Comparison of ENCODE assay signal across 8 cellular contexts in the genomic region with DNA sequence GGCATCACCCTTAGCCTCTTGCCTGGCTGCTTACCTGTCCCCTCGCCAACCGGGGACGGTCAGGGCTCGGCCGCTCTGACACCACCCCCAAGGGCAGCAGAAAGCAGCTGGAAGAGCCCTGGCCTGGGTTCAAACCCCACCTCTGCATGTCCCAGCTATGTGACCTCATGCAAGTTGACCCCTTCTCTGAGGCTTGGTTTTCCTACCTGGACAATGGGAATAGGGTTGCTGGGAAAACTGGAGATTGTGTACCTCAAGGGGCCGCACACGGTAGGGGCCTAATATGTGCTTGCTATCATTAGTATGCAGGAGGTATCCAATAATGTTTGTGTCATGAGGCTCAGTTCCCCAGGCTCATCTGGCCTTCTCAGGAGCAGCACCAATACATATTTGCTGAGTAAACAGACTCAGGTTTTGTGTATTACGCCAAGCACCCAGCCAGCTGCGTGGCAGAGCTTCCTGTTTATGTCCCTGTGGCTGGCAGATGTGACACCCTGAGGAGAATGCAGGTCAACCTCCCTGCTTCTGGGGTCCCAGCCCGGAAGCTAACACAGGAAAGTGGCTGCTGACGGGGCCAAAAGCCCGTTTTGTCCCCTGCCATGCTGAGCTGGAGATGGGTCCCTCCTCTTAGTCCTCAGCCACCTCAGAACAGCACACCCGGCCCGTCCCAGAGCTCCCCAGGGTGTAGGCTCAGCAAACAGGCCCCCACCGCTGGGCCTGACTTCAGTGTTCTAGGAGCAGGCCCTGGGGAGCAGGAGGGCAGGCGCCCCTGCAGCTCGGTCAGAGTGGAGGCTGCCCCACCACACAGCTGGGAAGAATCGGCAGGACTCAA. TPM values are rescaled to one million over a fixed set of nuclear protein-coding genes. Genes with fewer than 3 reads are reported as not detected.
DNase-seq lines count a peak whose midpoint lies in the region; ATAC-seq and TF ChIP-seq lines count a peak whose summit lies in the region.

No MANE protein-coding gene starts in this region.

- POLR2A ChIA-PET in CD8-positive, alpha-beta memory T cell (lab: Charles Lee): interaction anchor here (0.6 to 3.0 kb wide), 11 partner anchors 9 to 516 kb away, joined by 3 to 54 read pairs (median 4); partner anchors contain the start of gene PLXND1

- no peaks in the 10 kb centered on the region for H3K9me3 Mint-ChIP-seq in CD8-positive, alpha-beta memory T cell
- H3K9me3 Mint-ChIP-seq in activated T-cell treated with anti-CD3 and anti-CD28 coated beads, Interleukin-2, amount 50 U/mL, for 72 hours: no peaks in the 10 kb centered on the region

- peaks cover 0 to 17% (median 4%) of the 10 kb centered on the region in 3 donors for H3K36me3 Mint-ChIP-seq in CD8-positive, alpha-beta memory T cell
- H3K36me3 Mint-ChIP-seq in activated T-cell treated with anti-CD3 and anti-CD28 coated beads, Interleukin-2, amount 50 U/mL, for 72 hours (ENCODE audit: insufficient read depth in 2 of 2): no peaks in the 10 kb centered on the region

- H3K9me3 ChIP-seq in CD8-positive, alpha-beta memory T cell (ENCODE audit: low read length): no peaks in the 10 kb centered on the region
- no peaks in the 10 kb centered on the region for H3K9me3 ChIP-seq in left lung

- H3K27me3 Mint-ChIP-seq in CD8-positive, alpha-beta memory T cell: no peaks in the 10 kb centered on the region
- H3K27me3 Mint-ChIP-seq in activated T-cell treated with anti-CD3 and anti-CD28 coated beads, Interleukin-2, amount 50 U/mL, for 72 hours (ENCODE audit: low read depth): no peaks in the 10 kb centered on the region

- intact Hi-C loops in left lung (cut with DNase I): no loop called here

- DNase-seq in CD8-positive, alpha-beta memory T cell: peak; percentile 69 to 92 (median 83)
- DNase-seq in NCI-H345 treated with DMSO at 0.1 percent for 48 hours (lab: John Stamatoyannopoulos, UW; ENCODE audit: unreplicated experiment) (peak; percentile 37), left lung (peak in 1 of 2 donors; percentile 71), NCI-H446 treated with DMSO at 0.1 percent for 48 hours (lab: John Stamatoyannopoulos, UW) (no peak)
- peak; percentile 33 to 58 for DNase-seq in activated T-cell treated with anti-CD3 and anti-CD28 coated beads, Interleukin-2, amount 50 U/mL, for 72 hours

- CTCF ChIA-PET in CD8-positive, alpha-beta memory T cell (lab: Charles Lee): interaction anchor here (0.9 to 2.6 kb wide), 12 partner anchors 9 to 86 kb away, joined by 3 to 21 read pairs (median 4); partner anchors contain the start of gene PLXND1

- no peak for TF ChIP-seq CTCF in left lung (IDR thresholded peaks at IDR 0.05)

- peak overlapping the region; percentile 16 for H3K27ac ChIP-seq in CD8-positive, alpha-beta memory T cell (ENCODE audit: low read depth, low read length)
- H3K27ac ChIP-seq in left lung (peak overlapping the region; percentile 56 to 77), temporal lobe (ENCODE audit: low read depth, low read length) (peak overlapping the region; percentile 19)

- no peaks in the 10 kb centered on the region for H3K27me3 ChIP-seq in CD8-positive, alpha-beta memory T cell (ENCODE audit: insufficient read depth, low read length, poor library complexity, severe bottlenecking)
- H3K27me3 ChIP-seq in left lung: no peaks in the 10 kb centered on the region

- H3K4me3 Mint-ChIP-seq in CD8-positive, alpha-beta memory T cell: peak overlapping the region; percentile 50 to 86 (median 68)
- H3K4me3 Mint-ChIP-seq in activated T-cell treated with anti-CD3 and anti-CD28 coated beads, Interleukin-2, amount 50 U/mL, for 72 hours: peak overlapping the region in 1 of 2 donors; percentile 9

- no peaks in the 10 kb centered on the region for H3K36me3 ChIP-seq in CD8-positive, alpha-beta memory T cell (ENCODE audit: insufficient read depth, low read length)
- peaks cover 0 to 80% of the 10 kb centered on the region in 2 donors for H3K36me3 ChIP-seq in left lung

- ATAC-seq in GM21723 (IDR thresholded peaks at IDR 0.05; ENCODE audit: unreplicated experiment) (peak; percentile 51), left lung (peak; percentile 35), GM21360 (IDR thresholded peaks at IDR 0.05; ENCODE audit: unreplicated experiment) (no peak)
- peak; percentile 67 to 82 for ATAC-seq in activated T-cell treated with anti-CD3 and anti-CD28 coated beads, Interleukin-2, amount 50 U/mL, for 72 hours (replicated peaks in 1 of 2)

- H3K4me1 Mint-ChIP-seq in CD8-positive, alpha-beta memory T cell: peaks cover 57 to 77% (median 61%) of the 10 kb centered on the region in 3 donors
- peaks cover 19% of the 10 kb centered on the region for H3K4me1 Mint-ChIP-seq in activated T-cell treated with anti-CD3 and anti-CD28 coated beads, Interleukin-2, amount 50 U/mL, for 72 hours (ENCODE audit: low read depth)

- no peak overlapping the region for H3K4me3 ChIP-seq in CD8-positive, alpha-beta memory T cell (ENCODE audit: low read length)
- no peak overlapping the region for H3K4me3 ChIP-seq in left lung

- H3K27ac Mint-ChIP-seq in CD8-positive, alpha-beta memory T cell: peak overlapping the region; percentile 87 to 100 (median 98)
- H3K27ac Mint-ChIP-seq in activated T-cell treated with anti-CD3 and anti-CD28 coated beads, Interleukin-2, amount 50 U/mL, for 72 hours: peak overlapping the region; percentile 79

- peaks cover 47% of the 10 kb centered on the region for H3K4me1 ChIP-seq in CD8-positive, alpha-beta memory T cell (ENCODE audit: insufficient read depth, low read length)
- peaks cover 8 to 35% of the 10 kb centered on the region in 2 donors for H3K4me1 ChIP-seq in left lung

RNA-seq across cellular contexts. Expression of gene PLXND1, which starts 29.7 kb away (rescaled TPM):
- 10 to 100 TPM; 12.1 to 15.2 TPM for total RNA-seq in CD8-positive, alpha-beta memory T cell
- polyA plus RNA-seq in CD8-positive, alpha-beta memory T cell: 17.3 TPM
- 1 to 10 TPM; 4.1 to 4.2 TPM for total RNA-seq in activated T-cell treated with anti-CD3 and anti-CD28 coated beads, Interleukin-2, amount 50 U/mL, for 72 hours
- 100 to 1,000 TPM; 198 to 259 TPM for total RNA-seq in left lung
- 24.1 TPM for total RNA-seq in temporal lobe

RNA-seq across cellular contexts. Expression of gene H1-8, which starts 33.8 kb away (rescaled TPM):
- not detected for total RNA-seq in CD8-positive, alpha-beta memory T cell
- not detected for polyA plus RNA-seq in CD8-positive, alpha-beta memory T cell
- total RNA-seq in activated T-cell treated with anti-CD3 and anti-CD28 coated beads, Interleukin-2, amount 50 U/mL, for 72 hours: not detected
- total RNA-seq in left lung (not detected), temporal lobe (not detected)

RNA-seq across cellular contexts. Expression of gene RHO, which starts 48.3 kb away (rescaled TPM):
- total RNA-seq in CD8-positive, alpha-beta memory T cell: not detected
- polyA plus RNA-seq in CD8-positive, alpha-beta memory T cell: not detected
- not detected for total RNA-seq in activated T-cell treated with anti-CD3 and anti-CD28 coated beads, Interleukin-2, amount 50 U/mL, for 72 hours
- total RNA-seq in left lung: not detected
- total RNA-seq in temporal lobe: not detected

Comparison
In these comparisons a context has a peak if more than half of its experiments do, and no peak if none do; other contexts are left out.
1. H3K27ac ChIP-seq: peak in every context shown above with its lines; median percentile 66 in left lung; 19 in temporal lobe; 16 in CD8-positive, alpha-beta memory T cell.